In the genomic region with DNA sequence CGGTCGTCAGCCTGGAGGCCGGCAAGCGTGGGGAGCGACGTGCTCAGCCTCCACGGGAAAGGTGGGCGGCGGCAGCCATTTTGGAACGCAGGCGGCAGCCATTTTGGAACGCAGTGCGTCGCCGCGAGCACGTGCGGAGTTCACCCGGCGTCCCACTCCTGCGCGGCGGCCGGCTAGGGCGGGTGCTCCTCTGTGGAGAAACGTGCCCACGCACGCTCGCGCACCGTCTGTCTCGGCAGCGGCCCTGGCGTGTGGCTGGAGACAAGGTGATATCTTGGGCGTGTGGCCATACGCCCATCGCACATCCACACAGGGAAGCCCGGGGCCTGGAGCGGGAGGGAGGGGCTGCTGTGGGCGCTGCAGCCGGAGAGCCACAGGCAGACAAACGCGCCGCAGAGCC, we compare ENCODE assay signal across 26 cellular contexts. TPM values are rescaled to one million over a fixed set of nuclear protein-coding genes. Genes with fewer than 3 reads are reported as not detected.
DNase-seq lines count a peak whose midpoint lies in the region; ATAC-seq, FAIRE-seq and TF ChIP-seq lines count a peak whose summit lies in the region.
"Had no signal": no experiment of that assay in that cellular context is flagged by ENCODE, and none has a peak within 500 bp of the region (broad histone marks: within the 10 kb centered on the region; RNA-seq: fewer than 3 reads in every experiment).

No MANE protein-coding gene starts in this region.

- H4K91ac ChIP-seq in neuronal stem cell (ENCODE audit: low read depth, low read length, poor library complexity): no peak overlapping the region

- WGBS in K562 (ENCODE audit: insufficient coverage, low coverage, missing lambda C conversion rate): 63% methylated on average over 29 of the region's 44 CpGs
- no CpG with 5 or more reads among the region's 44 CpGs for WGBS in neuronal stem cell (ENCODE audit: extremely low coverage in 2 of 2, insufficient read length in 2 of 2, insufficient replicate concordance in 1 of 2), 2 donors

- no peaks in the 10 kb centered on the region for H3K9me1 ChIP-seq in K562 (ENCODE audit: control insufficient read depth, insufficient read depth, low read length)

- no peak overlapping the region for H2BK15ac ChIP-seq in neuronal stem cell (ENCODE audit: low read length)

- peak overlapping the region; percentile 94 for H2AFZ ChIP-seq in GM23338
- no peak overlapping the region for H2AFZ ChIP-seq in K562 (ENCODE audit: low read depth, low read length)
- no peak overlapping the region for H2AFZ ChIP-seq in neuronal stem cell (ENCODE audit: low read length)

- H3K27me3 Mint-ChIP-seq in GM23338 (ENCODE audit: insufficient read depth, low read depth, poor library complexity): peaks cover 8% of the 10 kb centered on the region

- intact Hi-C loops in K562 (cut with micrococcal nuclease): no loop called here

- no peak for ATAC-seq in GM23338
- ATAC-seq in K562: no peak
- no peak for ATAC-seq in GM18502 (IDR thresholded peaks at IDR 0.05; ENCODE audit: poor library complexity, unreplicated experiment)
- ATAC-seq: HCT116, PC-3 had no signal

- H3K27ac ChIP-seq in GM23338 (ENCODE audit: low read depth) (no peak overlapping the region), K562 (ENCODE audit: extremely low read depth, low read depth, low read length) (no peak overlapping the region), neuronal stem cell (replicated peaks; ENCODE audit: low read length) (no peak overlapping the region)
- H3K27ac ChIP-seq: HL-60, SJSA1 had no signal

- H3K79me2 ChIP-seq in GM23338 (replicated peaks; ENCODE audit: insufficient read depth) (no peaks in the 10 kb centered on the region), K562 (ENCODE audit: control insufficient read depth, insufficient read depth, low read length) (no peaks in the 10 kb centered on the region)

- FAIRE-seq in K562 (lab: Jason Lieb, UNC) (no peak), frontal cortex (lab: Jason Lieb, UNC) (no peak)
- FAIRE-seq: GM12891 had no signal

- peak overlapping the region; percentile 12 for H3K18ac ChIP-seq in neuronal stem cell (ENCODE audit: low read length)

- no peak overlapping the region for H2AK5ac ChIP-seq in neuronal stem cell (ENCODE audit: low read depth, low read length)

- H3K4me3 Mint-ChIP-seq in GM23338: no peak overlapping the region
- H3K4me3 Mint-ChIP-seq: CD4-positive, alpha-beta memory T cell had no signal

- H3K14ac ChIP-seq in neuronal stem cell (ENCODE audit: low read length): no peak overlapping the region

- no peaks in the 10 kb centered on the region; the same call in 2 of the 3 replicates for H3K4me1 Mint-ChIP-seq in GM23338

- H3K9me2 ChIP-seq in GM23338 (ENCODE audit: insufficient read depth): no peaks in the 10 kb centered on the region

- H4K20me1 ChIP-seq in GM23338 (replicated peaks; ENCODE audit: insufficient read depth) (no peaks in the 10 kb centered on the region), K562 (replicated peaks; ENCODE audit: control insufficient read depth, insufficient read depth, low read length) (no peaks in the 10 kb centered on the region)

- BruUV-seq in K562 (replicated peaks; lab: Mats Ljungman, UMichigan): no TSS peak

- H3K27me3 ChIP-seq in GM23338 (ENCODE audit: insufficient read depth): peaks cover 27% of the 10 kb centered on the region; the same call in 1 of the 2 replicates
- peaks cover 0 to 14% of the 10 kb centered on the region in 2 experiments; a peak in 4 of 5 replicates for H3K27me3 ChIP-seq in K562 (ENCODE audit: control insufficient read depth in 2 of 2, insufficient read depth in 2 of 2, low read length in 2 of 2)
- no peaks in the 10 kb centered on the region for H3K27me3 ChIP-seq in neuronal stem cell (ENCODE audit: control insufficient read depth in 3 of 3, insufficient read depth in 3 of 3, low read depth in 1 of 3, low read length in 3 of 3)
- H3K27me3 ChIP-seq: SJSA1 had no signal

- H3K36me3 ChIP-seq in GM23338 (ENCODE audit: insufficient read depth) (no peaks in the 10 kb centered on the region), K562 (ENCODE audit: control insufficient read depth, insufficient read depth, low read length) (no peaks in the 10 kb centered on the region), neuronal stem cell (replicated peaks in 1 of 2; ENCODE audit: control insufficient read depth in 2 of 2, insufficient read depth in 2 of 2, low read length in 2 of 2) (no peaks in the 10 kb centered on the region)
- H3K36me3 ChIP-seq: SJSA1 had no signal

- no peaks in the 10 kb centered on the region for H3K9me3 ChIP-seq in K562 (replicated peaks; ENCODE audit: control insufficient read depth, insufficient read depth, low read depth, low read length)
- peaks cover 0 to 3% of the 10 kb centered on the region in 2 donors for H3K9me3 ChIP-seq in neuronal stem cell (replicated peaks in 1 of 2; ENCODE audit: control insufficient read depth in 2 of 2, insufficient read depth in 1 of 2, low read depth in 1 of 2, low read length in 2 of 2)
- H3K9me3 ChIP-seq: SJSA1 had no signal

- no peaks in the 10 kb centered on the region for H3F3A ChIP-seq in GM23338 (replicated peaks; ENCODE audit: low read depth)

- H2BK120ac ChIP-seq in neuronal stem cell (ENCODE audit: low read depth, low read length): no peak overlapping the region

- DNase-seq in GM23338 (ENCODE audit: low spot score) (no peak), K562 (ENCODE audit: extremely low read depth in 1 of 4, low spot score in 3 of 4) (no peak), islet precursor cell (peak; percentile 39), neuronal stem cell (ENCODE audit: low spot score) (no peak), NCI-H2196 treated with DMSO at 0.1 percent for 48 hours (lab: John Stamatoyannopoulos, UW; ENCODE audit: unreplicated experiment) (no peak), frontal cortex (ENCODE audit: low spot score in 2 of 2) (no peak)
- DNase-seq: C1 segment of cervical spinal cord; CD4-positive, alpha-beta memory T cell; COR-L47; DMS79; EL; GDM1; Karpas-422; NCI-H1092; NCI-H1417 treated with DMSO at 0.1 percent for 48 hours; NCI-H187 treated with DMSO at 0.1 percent for 48 hours; NCI-H446; NCI-H524 treated with DMSO at 0.1 percent for 48 hours; NCI-H82; NK-92 treated with Interleukin-12 subunit alpha and Interleukin-12 subunit beta, amount 100 ng/mL, for 24 hours; PC-3 had no signal

- H4K8ac ChIP-seq in neuronal stem cell (ENCODE audit: low read depth, low read length): no peak overlapping the region

- no peaks in the 10 kb centered on the region for H3K79me1 ChIP-seq in neuronal stem cell (ENCODE audit: low read depth, low read length)

- in situ Hi-C loops in K562 (cut with MboI): no loop called here

- TF ChIP-seq CTCF in GM23338 (conservative IDR thresholded peaks at IDR 0.05; ENCODE audit: low read depth in 2 of 2) (no peak), K562 (IDR thresholded peaks at IDR 0.05 in 2 of 3, conservative IDR thresholded peaks at IDR 0.05 in 1 of 3; ENCODE audit: insufficient read depth in 2 of 3, low read depth in 1 of 3, low read length in 3 of 3) (no peak)

- no peak for TF ChIP-seq POLR2A in K562 (conservative IDR thresholded peaks at IDR 0.05)

- CTCF ChIA-PET in K562 (lab: Yijun Ruan, JAX; ENCODE audit: low intra/inter-chr PET ratio): no interaction called here

- no peak overlapping the region for H2BK12ac ChIP-seq in neuronal stem cell (ENCODE audit: low read length)

- no peak for TF ChIP-seq EP300 in K562 (IDR thresholded peaks at IDR 0.05; ENCODE audit: low read length)

- no peak overlapping the region for H3K9ac ChIP-seq in K562 (ENCODE audit: insufficient read depth in 1 of 2, low read depth in 2 of 2, low read length in 2 of 2)
- no peak overlapping the region for H3K9ac ChIP-seq in neuronal stem cell (ENCODE audit: low read depth, low read length, poor library complexity)

- H2BK5ac ChIP-seq in neuronal stem cell (ENCODE audit: low read length): no peak overlapping the region

- TF ChIP-seq RAD21 in K562 (CRISPR knock-in tag; conservative IDR thresholded peaks at IDR 0.05 in 1 of 2, IDR thresholded peaks at IDR 0.05 in 1 of 2): no peak

- H3K4me3 ChIP-seq in GM23338 (no peak overlapping the region), K562 (no peak overlapping the region), neuronal stem cell (ENCODE audit: low read length in 2 of 2) (no peak overlapping the region)
- H3K4me3 ChIP-seq: SJSA1 had no signal

- no peak overlapping the region for H3K4ac ChIP-seq in neuronal stem cell (ENCODE audit: low read length)

- H3K4me1 ChIP-seq in GM23338 (ENCODE audit: insufficient read depth) (no peaks in the 10 kb centered on the region), K562 (replicated peaks in 1 of 2; ENCODE audit: control insufficient read depth in 2 of 2, insufficient read depth in 2 of 2, low read length in 2 of 2) (peaks cover 0 to 12% of the 10 kb centered on the region in 2 experiments; a peak in 2 of 5 replicates), neuronal stem cell (ENCODE audit: control insufficient read depth in 2 of 2, insufficient read depth in 1 of 2, low read depth in 1 of 2, low read length in 2 of 2) (no peaks in the 10 kb centered on the region)
- H3K4me1 ChIP-seq: SJSA1 had no signal

- H3K36me3 Mint-ChIP-seq in GM23338 (ENCODE audit: low read depth): no peaks in the 10 kb centered on the region
- H3K36me3 Mint-ChIP-seq: CD4-positive, alpha-beta memory T cell had no signal

- H3K27ac Mint-ChIP-seq in GM23338: no peak overlapping the region
- H3K27ac Mint-ChIP-seq: CD4-positive, alpha-beta memory T cell had no signal

- POLR2A ChIA-PET in K562 (lab: Yijun Ruan, JAX): no interaction called here

- no peak overlapping the region for H3K23ac ChIP-seq in neuronal stem cell (ENCODE audit: low read depth, low read length, poor library complexity)

- H3K9me3 Mint-ChIP-seq in GM23338: peaks cover 10% of the 10 kb centered on the region; the same call in 2 of the 3 replicates

- H3K4me2 ChIP-seq in GM23338 (no peak overlapping the region), K562 (ENCODE audit: insufficient read depth, low read length) (no peak overlapping the region), neuronal stem cell (ENCODE audit: insufficient read depth, low read length, poor library complexity, severe bottlenecking) (no peak overlapping the region)

RNA-seq across cellular contexts. Expression of a gene that starts 21.1 kb away (rescaled TPM):
- 0.58 and 0.97 TPM in 2 replicates for total RNA-seq in GM23338 (2014; rRNA removed; shearing (Covaris generic))
- polyA plus RNA-seq in GM23338 (2016; fragmentation: Nextera tagmentation; extraction: Ambion mirVana) (0.86 and 1.1 TPM in 2 replicates), K562 (2011; rRNA removed) (0.17 and 0.23 TPM in 2 replicates), K562 (2014; fragmentation: Illumina TruSeq; extraction: Trizol) (0.12 and 0.21 TPM in 2 replicates), K562 (2014; fragmentation: Nextera tagmentation; extraction: Ambion mirVana) (under 1 TPM in 1 of 2 experiments, not detected in 1; 0.03 TPM), K562 (2014; rRNA removed) (0.55 and 1.3 TPM in 2 replicates)
- total RNA-seq in K562 (2011; cell fraction: chromatin; rRNA removed; ENCODE audit: low replicate concordance): 1.1 and 1.5 TPM in 2 replicates
- total RNA-seq in K562 (2011; cell fraction: nucleolus; rRNA removed): 0.92 and 1.3 TPM in 2 replicates
- total RNA-seq in K562 (2011; cell fraction: nucleoplasm; rRNA removed): 0.61 and 0.73 TPM in 2 replicates
- total RNA-seq in K562 (2014; rRNA removed) (0.61 and 1.00 TPM in 2 replicates), K562 (2014; rRNA removed; fragmentation: Illumina TruSeq; extraction: Trizol) (not detected in 2 replicates), K562 (2015; rRNA removed; fragmentation: Illumina TruSeq; extraction: Trizol) (0.07 and 0.23 TPM in 2 replicates), K562 (2021) (2.1 and 3.3 TPM in 2 replicates), frontal cortex (1.2 TPM)
- 0.04 and 0.33 TPM in 2 replicates for polyA plus RNA-seq in K562 (2011; cell fraction: cytosol; rRNA removed)
- polyA plus RNA-seq in K562 (2011; cell fraction: nucleus; rRNA removed): 1.2 and 4.9 TPM in 2 replicates
- polyA plus RNA-seq in K562 (2012): 0.50 and 1.6 TPM in 2 replicates
- polyA minus RNA-seq in K562 (2011; rRNA and poly(A)+ RNA removed): 0.18 TPM in 1 of 2 replicates, not detected in the other
- 2.2 TPM in 1 of 2 replicates, not detected in the other for polyA minus RNA-seq in K562 (2011; cell fraction: cytosol; rRNA and poly(A)+ RNA removed)
- polyA minus RNA-seq in K562 (2011; cell fraction: nucleus; rRNA and poly(A)+ RNA removed): 0.27 TPM in 1 of 2 replicates, not detected in the other
- polyA plus RNA-seq in neuronal stem cell (2013, experiment 1 of 2): 0.13 TPM
- polyA plus RNA-seq in neuronal stem cell (2013, experiment 2 of 2): 0.12 TPM
- total RNA-seq: SJSA1 had no signal
